ENCODE assay signal across 17 cellular contexts in the genomic region with DNA sequence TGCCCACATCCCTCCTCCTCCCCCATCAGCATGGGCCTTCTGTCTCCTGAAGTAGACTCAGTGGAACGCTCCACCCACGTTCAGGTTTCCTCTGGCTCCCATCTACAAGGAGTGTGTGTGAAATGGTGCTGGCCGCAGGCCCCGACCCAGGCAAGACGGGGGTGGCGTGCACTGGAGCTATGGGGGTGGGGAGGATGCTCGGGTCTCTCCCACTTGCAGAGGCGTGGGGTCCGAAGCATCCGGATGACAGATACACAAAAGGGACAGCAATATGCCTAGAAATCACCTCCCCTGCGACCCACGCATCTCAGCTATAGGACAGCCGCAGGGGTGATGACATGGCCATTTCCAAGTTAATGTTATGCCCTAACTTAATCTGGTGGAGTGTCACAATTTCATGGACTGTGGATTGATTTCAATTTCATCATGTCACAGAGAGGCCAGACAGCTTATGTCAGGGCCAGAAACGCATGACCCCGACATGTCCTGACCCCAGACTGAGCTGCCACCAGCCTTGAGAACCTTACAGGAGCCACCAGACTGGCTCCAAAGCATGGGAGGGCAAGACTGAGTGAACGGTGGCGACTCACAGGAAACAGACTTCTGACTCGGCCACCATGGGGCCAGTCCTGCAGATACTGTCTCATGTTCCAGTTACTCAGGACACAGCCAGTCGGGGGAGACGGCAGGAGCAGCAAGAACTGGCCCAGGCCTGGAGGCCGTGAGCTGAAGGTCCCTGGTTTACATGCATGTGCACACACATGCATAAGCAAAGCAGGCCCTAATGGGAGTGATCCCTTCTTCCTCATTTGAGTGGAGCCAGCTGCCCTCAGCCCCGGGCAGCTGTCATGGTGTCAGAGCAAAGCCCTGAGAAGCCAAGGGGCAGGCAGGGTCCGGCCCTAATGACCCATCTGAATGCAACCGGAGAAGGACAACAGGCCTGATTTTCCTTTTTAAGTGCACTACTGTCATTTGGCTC.
A peak's percentile ranks its signal among the peaks of the same experiment; 100 is the strongest.
DNase-seq lines count a peak whose midpoint lies in the region; ATAC-seq, FAIRE-seq and TF ChIP-seq lines count a peak whose summit lies in the region.
"Had no signal": no experiment of that assay in that cellular context is flagged by ENCODE, and none has a peak within 500 bp of the region (broad histone marks: within the 10 kb centered on the region; RNA-seq: fewer than 3 reads in every experiment).

No MANE protein-coding gene starts in this region.

- no peak for DNase-seq in left ventricle myocardium inferior
- DNase-seq in left cardiac atrium, result no peak
- peak; percentile 44 for DNase-seq in RPMI7951 (ENCODE audit: low read depth)
- no peak for DNase-seq in HepG2 (ENCODE audit: low spot score)
- no peak for DNase-seq in NCI-H146 (lab: John Stamatoyannopoulos, UW)
- DNase-seq in CD8-positive, alpha-beta T cell, result no peak
- DNase-seq in effector CD4-positive, alpha-beta T cell, result no peak
- DNase-seq: activated CD4-positive, CD25-positive, alpha-beta regulatory T cell treated with anti-CD3 and anti-CD28 coated beads, Interleukin-2, amount 50 U/mL, for 72 hours; activated T-cell treated with anti-CD3 and anti-CD28 coated beads, Interleukin-2, amount 50 U/mL, for 1 hour; dermis blood vessel endothelial cell; DMS53; NCI-H187; stimulated activated naive CD4-positive, alpha-beta T cell had no signal

- H3K27ac ChIP-seq in left ventricle myocardium inferior (replicated peaks) (peak overlapping the region; percentile 27), HepG2 (ENCODE audit: extremely low read length, insufficient read depth, low read length) (no peak overlapping the region)
- H3K27ac ChIP-seq in CD8-positive, alpha-beta T cell (ENCODE audit: low read depth, low read length), result no peak overlapping the region
- H3K27ac ChIP-seq: KMS-11, neutrophil had no signal

- TF ChIP-seq EP300 in HepG2 (IDR thresholded peaks at IDR 0.05; ENCODE audit: low read depth in 2 of 2, low read length in 2 of 2) (no peak), HepG2 (CRISPR knock-in tag; IDR thresholded peaks at IDR 0.05; ENCODE audit: borderline replicate concordance) (no peak)

- peaks cover 20% of the 10 kb centered on the region for H3K4me1 ChIP-seq in left ventricle myocardium inferior
- H3K4me1 ChIP-seq in HepG2 (ENCODE audit: insufficient read depth, low read length), result peaks cover 10% of the 10 kb centered on the region
- no peaks in the 10 kb centered on the region for H3K4me1 ChIP-seq in CD8-positive, alpha-beta T cell (ENCODE audit: insufficient read depth, low read length)

- WGBS in HepG2 (ENCODE audit: low lambda C conversion rate), result 96% methylated on average over 17 of the region's 24 CpGs

- TF ChIP-seq RAD21 in HepG2 (CRISPR knock-in tag; IDR thresholded peaks at IDR 0.05), result no peak

- in situ Hi-C loops in HepG2 (cut with HindIII; ENCODE audit: extremely low pct_ligation_motif_present, low pct_unique_long_range_greater_than_20kb), result no loop called here

- TF ChIP-seq CTCF in left ventricle myocardium inferior (IDR thresholded peaks at IDR 0.05; ENCODE audit: borderline replicate concordance) (no peak), HepG2 (CRISPR knock-in tag; IDR thresholded peaks at IDR 0.05) (no peak)
- no peak for TF ChIP-seq CTCF in CD8-positive, alpha-beta T cell (IDR thresholded peaks at IDR 0.05)

- H3K9me3 ChIP-seq in left ventricle myocardium inferior (replicated peaks) (no peaks in the 10 kb centered on the region), HepG2 (ENCODE audit: low read length) (no peaks in the 10 kb centered on the region)
- H3K9me3 ChIP-seq in CD8-positive, alpha-beta T cell (ENCODE audit: low read length), result no peaks in the 10 kb centered on the region
- H3K9me3 ChIP-seq: neutrophil had no signal

- H3K4me1 Mint-ChIP-seq in CD8-positive, alpha-beta T cell (ENCODE audit: low read depth), result no peaks in the 10 kb centered on the region

- peaks cover 52% of the 10 kb centered on the region for H3K36me3 Mint-ChIP-seq in CD8-positive, alpha-beta T cell

- no peak for FAIRE-seq in HepG2 (lab: Jason Lieb, UNC)

- CTCF ChIA-PET in HepG2 (lab: Yijun Ruan, JAX; ENCODE audit: low intra/inter-chr PET ratio, low total read pairs), result no interaction called here
- CTCF ChIA-PET in CD8-positive, alpha-beta T cell (lab: Charles Lee), result interaction anchor here (0.5 kb wide), 1 partner anchor 599 kb away, joined by 3 read pairs; no protein-coding TSS in a partner anchor

- H4K20me1 ChIP-seq in HepG2 (ENCODE audit: insufficient read depth, low read length), result peaks cover 3% of the 10 kb centered on the region; the same call in 1 of the 2 replicates

- intact Hi-C loops in left ventricle myocardium inferior (cut with micrococcal nuclease), result loop anchor here (10.0 kb wide), 1 partner anchor 192 kb away; no protein-coding TSS in a partner anchor
- intact Hi-C loops in left cardiac atrium (cut with DNase I), result loop anchor here in 1 of 2 donors (10.0 kb wide), 1 partner anchor 602 kb away; no protein-coding TSS in a partner anchor
- intact Hi-C loops in HepG2 (cut with micrococcal nuclease; ENCODE audit: unreplicated experiment), result no loop called here
- intact Hi-C loops in CD8-positive, alpha-beta T cell (cut with DNase I, micrococcal nuclease), result no loop called here

- H3K4me3 ChIP-seq in left ventricle myocardium inferior, result no peak overlapping the region
- H3K4me3 ChIP-seq in HepG2 (replicated peaks in 1 of 3; ENCODE audit: insufficient read depth in 1 of 3, low read depth in 2 of 3, low read length in 3 of 3), result no peak overlapping the region
- H3K4me3 ChIP-seq in CD8-positive, alpha-beta T cell (ENCODE audit: low read depth, low read length), result no peak overlapping the region

- H3K79me2 ChIP-seq in HepG2 (ENCODE audit: insufficient read depth, low read length), result no peaks in the 10 kb centered on the region

- no peak overlapping the region for H3K27ac Mint-ChIP-seq in CD8-positive, alpha-beta T cell
- H3K27ac Mint-ChIP-seq: T-helper 1 cell treated with Interleukin-12 subunit alpha and Interleukin-12 subunit beta and Interleukin-4 antibody, amounts not matched to agents 30 μg/mL and 1 μg/mL, for 36 hours had no signal

- no peak for TF ChIP-seq POLR2A in HepG2 (IDR thresholded peaks at IDR 0.05; ENCODE audit: insufficient read depth in 1 of 2, low read depth in 2 of 2, low read length in 2 of 2)

- H3K9ac ChIP-seq in HepG2 (ENCODE audit: insufficient read depth, low read depth, low read length), result no peak overlapping the region
- H3K9ac ChIP-seq: KMS-11 had no signal

- H3K4me3 Mint-ChIP-seq in CD8-positive, alpha-beta T cell, result no peak overlapping the region
- H3K4me3 Mint-ChIP-seq: T-helper 1 cell treated with Interleukin-12 subunit alpha and Interleukin-12 subunit beta and Interleukin-4 antibody, amounts not matched to agents 30 μg/mL and 1 μg/mL, for 36 hours had no signal

- H3K4me2 ChIP-seq in HepG2 (ENCODE audit: low read depth, low read length), result no peak overlapping the region
- H3K4me2 ChIP-seq: KMS-11 had no signal

- H2AFZ ChIP-seq in HepG2 (ENCODE audit: low read length), result no peak overlapping the region

- H3K27me3 Mint-ChIP-seq in CD8-positive, alpha-beta T cell (ENCODE audit: low read depth), result no peaks in the 10 kb centered on the region

- POLR2A ChIA-PET in HepG2 (lab: Yijun Ruan, JAX), result no interaction called here
- POLR2A ChIA-PET in CD8-positive, alpha-beta T cell (lab: Charles Lee), result no interaction called here

- H3K9me3 Mint-ChIP-seq in CD8-positive, alpha-beta T cell, result no peaks in the 10 kb centered on the region
- H3K9me3 Mint-ChIP-seq: T-helper 1 cell treated with Interleukin-12 subunit alpha and Interleukin-12 subunit beta and Interleukin-4 antibody, amounts not matched to agents 30 μg/mL and 1 μg/mL, for 36 hours had no signal

- no peaks in the 10 kb centered on the region for H3K27me3 ChIP-seq in left ventricle myocardium inferior (ENCODE audit: low read depth)
- no peaks in the 10 kb centered on the region for H3K27me3 ChIP-seq in HepG2 (ENCODE audit: control insufficient read depth in 1 of 2, insufficient read depth in 2 of 2, low read length in 2 of 2)
- H3K27me3 ChIP-seq in CD8-positive, alpha-beta T cell (ENCODE audit: insufficient read depth, low read length), result no peaks in the 10 kb centered on the region
- H3K27me3 ChIP-seq: neutrophil had no signal

- ATAC-seq in left cardiac atrium, result no peak
- no peak for ATAC-seq in HepG2
- no peak for ATAC-seq in HG02763 (IDR thresholded peaks at IDR 0.05; ENCODE audit: unreplicated experiment)
- no peak for ATAC-seq in CD8-positive, alpha-beta T cell

- H3K36me3 ChIP-seq in left ventricle myocardium inferior (peaks cover 24% of the 10 kb centered on the region), HepG2 (replicated peaks in 1 of 2; ENCODE audit: control insufficient read depth in 1 of 2, insufficient read depth in 2 of 2, low read length in 2 of 2) (peaks cover 31 to 58% of the 10 kb centered on the region in 2 experiments)
- H3K36me3 ChIP-seq in CD8-positive, alpha-beta T cell (ENCODE audit: insufficient read depth, low read length), result peaks cover 20% of the 10 kb centered on the region

- BruUV-seq in HepG2 (replicated peaks; lab: Mats Ljungman, UMichigan), result no TSS peak

TF ChIP-seq in HepG2, 621 proteins besides CTCF, POLR2A, EP300 and RAD21:
- TF ChIP-seq RBM22 (optimal IDR thresholded peaks at IDR 0.05; ENCODE audit: low read length), result peak; percentile 68
- TF ChIP-seq, protein P1, sequence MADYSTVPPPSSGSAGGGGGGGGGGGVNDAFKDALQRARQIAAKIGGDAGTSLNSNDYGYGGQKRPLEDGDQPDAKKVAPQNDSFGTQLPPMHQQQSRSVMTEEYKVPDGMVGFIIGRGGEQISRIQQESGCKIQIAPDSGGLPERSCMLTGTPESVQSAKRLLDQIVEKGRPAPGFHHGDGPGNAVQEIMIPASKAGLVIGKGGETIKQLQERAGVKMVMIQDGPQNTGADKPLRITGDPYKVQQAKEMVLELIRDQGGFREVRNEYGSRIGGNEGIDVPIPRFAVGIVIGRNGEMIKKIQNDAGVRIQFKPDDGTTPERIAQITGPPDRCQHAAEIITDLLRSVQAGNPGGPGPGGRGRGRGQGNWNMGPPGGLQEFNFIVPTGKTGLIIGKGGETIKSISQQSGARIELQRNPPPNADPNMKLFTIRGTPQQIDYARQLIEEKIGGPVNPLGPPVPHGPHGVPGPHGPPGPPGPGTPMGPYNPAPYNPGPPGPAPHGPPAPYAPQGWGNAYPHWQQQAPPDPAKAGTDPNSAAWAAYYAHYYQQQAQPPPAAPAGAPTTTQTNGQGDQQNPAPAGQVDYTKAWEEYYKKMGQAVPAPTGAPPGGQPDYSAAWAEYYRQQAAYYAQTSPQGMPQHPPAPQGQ (CRISPR knock-in tag; IDR thresholded peaks at IDR 0.05; ENCODE audit: borderline replicate concordance), result no peak
